9 cellular contexts compared by ENCODE assay signal in the genomic region with DNA sequence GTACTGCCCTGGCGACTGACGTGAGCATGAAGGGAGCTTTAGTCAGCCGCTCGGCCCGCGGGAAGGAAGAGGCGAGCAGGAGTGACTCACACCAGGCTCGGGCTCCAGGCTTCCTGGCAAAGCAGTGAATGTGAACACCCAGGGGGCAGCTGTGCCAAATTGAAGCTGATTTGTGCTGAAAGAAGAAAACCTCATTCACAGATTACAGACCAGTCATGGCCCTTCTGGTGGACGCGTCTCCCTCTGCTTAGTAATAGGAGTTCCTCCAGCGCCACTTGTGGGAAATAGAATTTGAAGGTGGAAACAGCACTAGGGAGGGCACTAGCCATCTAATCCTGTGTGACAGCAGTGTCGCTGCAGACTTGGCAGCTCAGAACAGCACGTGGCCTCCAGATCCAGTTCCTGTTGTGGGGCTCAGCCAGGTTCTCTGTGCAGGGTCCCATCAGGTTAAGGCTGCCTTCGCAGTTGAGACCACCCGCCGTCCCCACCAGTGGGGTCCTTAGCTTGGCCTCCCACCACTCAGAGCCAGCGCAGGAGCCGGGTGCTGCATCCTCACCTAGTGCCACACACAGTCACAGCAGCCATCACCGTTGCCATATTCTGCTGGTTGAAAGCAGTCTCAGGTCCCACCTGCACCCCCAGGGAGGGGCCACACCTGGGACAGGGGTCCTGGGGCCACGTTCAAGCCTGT.
A peak's percentile ranks its signal among the peaks of the same experiment; 100 is the strongest.
DNase-seq lines count a peak whose midpoint lies in the region; ATAC-seq and TF ChIP-seq lines count a peak whose summit lies in the region.
"Had no signal": no experiment of that assay in that cellular context is flagged by ENCODE, and none has a peak within 500 bp of the region (broad histone marks: within the 10 kb centered on the region; RNA-seq: fewer than 3 reads in every experiment).

No MANE protein-coding gene starts in this region.

- CTCF ChIA-PET in HEK293 (lab: Yijun Ruan, JAX), result interaction anchor here (1.5 kb wide), 1 partner anchor 72 kb away, joined by 6 read pairs; no protein-coding TSS in a partner anchor

- peaks cover 0 to 39% of the 10 kb centered on the region in 2 experiments; a peak in 1 of 3 replicates for H3K36me3 ChIP-seq in HEK293 (ENCODE audit: control insufficient read depth in 2 of 2, insufficient read depth in 1 of 2, low read length in 2 of 2)
- H3K36me3 ChIP-seq: neutrophil had no signal

- no peak for TF ChIP-seq CTCF in HEK293 (tag by site-specific recombination; IDR thresholded peaks at IDR 0.05)

- no peak overlapping the region for H3K4me3 ChIP-seq in HEK293 (ENCODE audit: low read depth, low read length)

- H3K4me1 ChIP-seq in HEK293 (ENCODE audit: control insufficient read depth, insufficient read depth, low read length), result peaks cover 10% of the 10 kb centered on the region

- H3K27ac ChIP-seq in HEK293 (ENCODE audit: extremely low read depth, low read depth, low read length), result no peak overlapping the region
- H3K27ac ChIP-seq: neutrophil had no signal

- POLR2A ChIA-PET in HEK293 (lab: Yijun Ruan, JAX), result no interaction called here

- H3K9me3 ChIP-seq in HEK293 (ENCODE audit: control insufficient read depth, insufficient read depth, low read depth, low read length), result no peaks in the 10 kb centered on the region
- H3K9me3 ChIP-seq: neutrophil had no signal

- DNase-seq in SW 1271 (lab: John Stamatoyannopoulos, UW) (peak; percentile 75 to 76), fibroblast of gingiva (ENCODE audit: low read depth) (peak; percentile 95), nucleus accumbens (lab: John Stamatoyannopoulos, UW) (peak in 34 of 56 donors; percentile 5 to 88 (median 42))
- no peak for DNase-seq in stimulated activated CD8-positive, alpha-beta memory T cell treated with anti-CD3 and anti-CD28 coated beads, Interleukin-4, amount 100 ng/mL, for 48 hours
- DNase-seq: T-cell had no signal

- no peak for ATAC-seq in HG02981 (IDR thresholded peaks at IDR 0.05; ENCODE audit: unreplicated experiment)
- no peak for ATAC-seq in GM19463 (IDR thresholded peaks at IDR 0.05; ENCODE audit: unreplicated experiment)

TF ChIP-seq in HEK293, 187 proteins besides CTCF, POLR2A, EP300 and RAD21:
- TF ChIP-seq ZNF341 (tag by site-specific recombination; IDR thresholded peaks at IDR 0.05; ENCODE audit: low read depth) (0 out of 2 replicates have a peak, but pooled peaks have one; percentile 9), ZNF146 (tag by site-specific recombination; IDR thresholded peaks at IDR 0.05) (no peak)
